In genomic region chr4:11105715-11106114, GRCh38 we compare ENCODE assay signal across 16 cellular contexts.
DNase-seq lines count a peak whose midpoint lies in the region; ATAC-seq and TF ChIP-seq lines count a peak whose summit lies in the region.
"Had no signal": no experiment of that assay in that cellular context is flagged by ENCODE, and none has a peak within 500 bp of the region (broad histone marks: within the 10 kb centered on the region; RNA-seq: fewer than 3 reads in every experiment).

No MANE protein-coding gene starts in this region.

- no peak overlapping the region for H2AFZ ChIP-seq in MM.1S (ENCODE audit: low read length)

- no peak overlapping the region for H3K9ac ChIP-seq in MM.1S (ENCODE audit: low read length)

- TF ChIP-seq CTCF in MM.1S (IDR thresholded peaks at IDR 0.05; ENCODE audit: low read length) = no peak

- peaks cover 6% of the 10 kb centered on the region for H3K9me3 Mint-ChIP-seq in activated T-helper 1 cell treated with anti-CD3 and anti-CD28 coated beads, Interleukin-12 subunit alpha, Interleukin-12 subunit beta, Interleukin-2, Interleukin-4 antibody, amounts not matched to agents 30 ng/mL and 10 ng/mL and 1 ng/mL, durations not matched to agents 14 hours and 24 hours and 36 hours
- H3K9me3 Mint-ChIP-seq in stimulated activated naive B cell treated with anti-CD40 and anti-IgM and Interleukin-4, amounts not matched to agents 10 μg/mL and 1 μg/mL and 100 μg/mL, for 72 hours = peaks cover 4 to 9% of the 10 kb centered on the region in 2 donors
- H3K9me3 Mint-ChIP-seq: CD4-positive, alpha-beta T cell had no signal

- no peaks in the 10 kb centered on the region for H3K9me2 ChIP-seq in MM.1S (replicated peaks; ENCODE audit: insufficient read depth, low read length)

- peaks cover 19% of the 10 kb centered on the region for H3K4me1 ChIP-seq in MM.1S (ENCODE audit: low read length)
- H3K4me1 ChIP-seq: HAP-1 had no signal

- H4K20me1 ChIP-seq in MM.1S (ENCODE audit: insufficient read depth, low read length) = no peaks in the 10 kb centered on the region

- no peaks in the 10 kb centered on the region for H3K9me3 ChIP-seq in MM.1S (replicated peaks; ENCODE audit: insufficient read depth, low read length)
- H3K9me3 ChIP-seq: HAP-1 had no signal

- peak; percentile 72 to 73 for ATAC-seq in stimulated activated naive B cell treated with anti-CD40 and anti-IgM and Interleukin-4, amounts not matched to agents 10 μg/mL and 1 μg/mL and 100 μg/mL, for 72 hours (replicated peaks)

- no peaks in the 10 kb centered on the region for H3K4me1 Mint-ChIP-seq in activated T-helper 1 cell treated with anti-CD3 and anti-CD28 coated beads, Interleukin-12 subunit alpha, Interleukin-12 subunit beta, Interleukin-2, Interleukin-4 antibody, amounts not matched to agents 30 ng/mL and 10 ng/mL and 1 ng/mL, durations not matched to agents 14 hours and 24 hours and 36 hours (ENCODE audit: low read depth)
- H3K4me1 Mint-ChIP-seq in stimulated activated naive B cell treated with anti-CD40 and anti-IgM and Interleukin-4, amounts not matched to agents 10 μg/mL and 1 μg/mL and 100 μg/mL, for 72 hours = peaks cover 13 to 39% of the 10 kb centered on the region in 2 donors

- H3K36me3 Mint-ChIP-seq in activated T-helper 1 cell treated with anti-CD3 and anti-CD28 coated beads, Interleukin-12 subunit alpha, Interleukin-12 subunit beta, Interleukin-2, Interleukin-4 antibody, amounts not matched to agents 30 ng/mL and 10 ng/mL and 1 ng/mL, durations not matched to agents 14 hours and 24 hours and 36 hours (ENCODE audit: low read depth) = no peaks in the 10 kb centered on the region
- peaks cover 3 to 9% of the 10 kb centered on the region in 2 donors for H3K36me3 Mint-ChIP-seq in stimulated activated naive B cell treated with anti-CD40 and anti-IgM and Interleukin-4, amounts not matched to agents 10 μg/mL and 1 μg/mL and 100 μg/mL, for 72 hours

- H3K27ac ChIP-seq in MM.1S (ENCODE audit: low read length) = no peak overlapping the region

- H3K4me3 Mint-ChIP-seq in activated T-helper 1 cell treated with anti-CD3 and anti-CD28 coated beads, Interleukin-12 subunit alpha, Interleukin-12 subunit beta, Interleukin-2, Interleukin-4 antibody, amounts not matched to agents 30 ng/mL and 10 ng/mL and 1 ng/mL, durations not matched to agents 14 hours and 24 hours and 36 hours = no peak overlapping the region
- no peak overlapping the region for H3K4me3 Mint-ChIP-seq in stimulated activated naive B cell treated with anti-CD40 and anti-IgM and Interleukin-4, amounts not matched to agents 10 μg/mL and 1 μg/mL and 100 μg/mL, for 72 hours
- H3K4me3 Mint-ChIP-seq: CD4-positive, alpha-beta T cell had no signal

- no peaks in the 10 kb centered on the region for H3K36me3 ChIP-seq in MM.1S (replicated peaks; ENCODE audit: insufficient read depth, low read length)
- H3K36me3 ChIP-seq: HAP-1 had no signal

- no peaks in the 10 kb centered on the region for H3K79me2 ChIP-seq in MM.1S (ENCODE audit: low read length)

- peak overlapping the region; percentile 24 for H3K27ac Mint-ChIP-seq in activated T-helper 1 cell treated with anti-CD3 and anti-CD28 coated beads, Interleukin-12 subunit alpha, Interleukin-12 subunit beta, Interleukin-2, Interleukin-4 antibody, amounts not matched to agents 30 ng/mL and 10 ng/mL and 1 ng/mL, durations not matched to agents 14 hours and 24 hours and 36 hours
- H3K27ac Mint-ChIP-seq in stimulated activated naive B cell treated with anti-CD40 and anti-IgM and Interleukin-4, amounts not matched to agents 10 μg/mL and 1 μg/mL and 100 μg/mL, for 72 hours = no peak overlapping the region
- H3K27ac Mint-ChIP-seq: CD4-positive, alpha-beta T cell had no signal

- DNase-seq in NOMO-1 treated with DMSO at 0.1 percent for 48 hours (lab: John Stamatoyannopoulos, UW; ENCODE audit: unreplicated experiment) (peak; percentile 19), NOMO-1 treated with dmso at 0.1 percent for 144 hours (lab: John Stamatoyannopoulos, UW; ENCODE audit: unreplicated experiment) (no peak), MM.1S (no peak), OCI-M2 (lab: John Stamatoyannopoulos, UW; ENCODE audit: unreplicated experiment) (no peak), SKM-1 treated with dmso at 0.1 percent for 144 hours (lab: John Stamatoyannopoulos, UW; ENCODE audit: unreplicated experiment) (no peak)
- no peak for DNase-seq in activated T-helper 1 cell treated with anti-CD3 and anti-CD28 coated beads, Interleukin-12 subunit alpha, Interleukin-12 subunit beta, Interleukin-2, Interleukin-4 antibody, amounts not matched to agents 30 ng/mL and 10 ng/mL and 1 ng/mL, durations not matched to agents 14 hours and 24 hours and 36 hours (ENCODE audit: low spot score)
- DNase-seq in stimulated activated naive B cell treated with anti-CD40 and anti-IgM and Interleukin-4, amounts not matched to agents 10 μg/mL and 1 μg/mL and 100 μg/mL, for 72 hours = no peak
- no peak for DNase-seq in activated naive CD4-positive, alpha-beta T cell treated with Interleukin-2 at 50 U/mL for 16 hours
- DNase-seq: ACHN; C1 segment of cervical spinal cord; Calu3; CD4-positive, alpha-beta T cell; DMS 273 treated with DMSO at 0.1 percent for 48 hours; DMS79 treated with DMSO at 0.1 percent for 48 hours; EL had no signal

- peak overlapping the region; percentile 12; the same call in 1 of the 2 replicates for H3K4me2 ChIP-seq in MM.1S (ENCODE audit: low read depth, low read length)

- intact Hi-C loops in activated T-helper 1 cell treated with anti-CD3 and anti-CD28 coated beads, Interleukin-12 subunit alpha, Interleukin-12 subunit beta, Interleukin-2, Interleukin-4 antibody, amounts not matched to agents 30 ng/mL and 10 ng/mL and 1 ng/mL, durations not matched to agents 14 hours and 24 hours and 36 hours (cut with micrococcal nuclease) = no loop called here

- no peak overlapping the region for H3K4me3 ChIP-seq in MM.1S (ENCODE audit: low read length)
- H3K4me3 ChIP-seq: HAP-1 had no signal

- peaks cover 1% of the 10 kb centered on the region for H3K27me3 Mint-ChIP-seq in activated T-helper 1 cell treated with anti-CD3 and anti-CD28 coated beads, Interleukin-12 subunit alpha, Interleukin-12 subunit beta, Interleukin-2, Interleukin-4 antibody, amounts not matched to agents 30 ng/mL and 10 ng/mL and 1 ng/mL, durations not matched to agents 14 hours and 24 hours and 36 hours (ENCODE audit: insufficient read depth)
- H3K27me3 Mint-ChIP-seq in stimulated activated naive B cell treated with anti-CD40 and anti-IgM and Interleukin-4, amounts not matched to agents 10 μg/mL and 1 μg/mL and 100 μg/mL, for 72 hours = no peaks in the 10 kb centered on the region
- H3K27me3 Mint-ChIP-seq: CD4-positive, alpha-beta T cell had no signal

- peaks cover 10% of the 10 kb centered on the region for H3F3A ChIP-seq in MM.1S (ENCODE audit: insufficient read depth, low read length)

- no peaks in the 10 kb centered on the region for H3K27me3 ChIP-seq in MM.1S (replicated peaks; ENCODE audit: insufficient read depth, low read length)
